ENCODE assay signal across 36 cellular contexts in genomic region chr1:27684176-27684575, GRCh38. TPM values are rescaled to one million over a fixed set of nuclear protein-coding genes. Genes with fewer than 3 reads are reported as not detected.
"Had no signal": no experiment of that assay in that cellular context is flagged by ENCODE, and none has a peak within 500 bp of the region (broad histone marks: within the 10 kb centered on the region; RNA-seq: fewer than 3 reads in every experiment).

No MANE protein-coding gene starts in this region.

- H3K4me1 ChIP-seq: ascending aorta had no signal

- ATAC-seq: activated CD8-positive, alpha-beta memory T cell treated with anti-CD3 and anti-CD28 coated beads, Interleukin-2, amount 10 ng/mL, durations not matched to agents 7 days and 5 days; activated CD8-positive, alpha-beta T cell treated with anti-CD3 and anti-CD28 coated beads, Interleukin-2, amount 10 ng/mL, durations not matched to agents 7 days and 5 days; activated naive CD8-positive, alpha-beta T cell treated with anti-CD3 and anti-CD28 coated beads, Interleukin-2, amount 50 U/mL, for 24 hours had no signal

- H3K4me3 Mint-ChIP-seq: activated B cell treated with CpG ODN at 0.5 μM for 24 hours; activated CD4-positive, alpha-beta memory T cell treated with anti-CD3 and anti-CD28 coated beads for 36 hours; activated CD4-positive, alpha-beta T cell treated with anti-CD3 and anti-CD28 coated beads, Interleukin-2, amount 10 ng/mL, durations not matched to agents 24 days and 14 days; activated CD8-positive, alpha-beta memory T cell treated with anti-CD3 and anti-CD28 coated beads, Interleukin-2, amount 10 ng/mL, durations not matched to agents 7 days and 5 days; activated CD8-positive, alpha-beta T cell treated with anti-CD3 and anti-CD28 coated beads, Interleukin-2, amount 10 ng/mL, durations not matched to agents 7 days and 5 days; activated naive CD4-positive, alpha-beta T cell treated with anti-CD3 and anti-CD28 coated beads, Interleukin-2, amount 10 ng/mL, durations not matched to agents 7 days and 5 days; activated naive CD4-positive, alpha-beta T cell treated with anti-CD3 and anti-CD28 coated beads, Interleukin-2, amount 50 U/mL, for 24 hours; activated naive CD8-positive, alpha-beta T cell; activated naive CD8-positive, alpha-beta T cell treated with anti-CD3 and anti-CD28 coated beads, Interleukin-2, amount 10 ng/mL, durations not matched to agents 7 days and 5 days; activated naive CD8-positive, alpha-beta T cell treated with anti-CD3 and anti-CD28 coated beads, Interleukin-2, amount 50 U/mL, for 24 hours; activated T-cell treated with anti-CD3 and anti-CD28 coated beads, Interleukin-2, amount 50 U/mL, for 24 hours; brain; central memory CD8-positive, alpha-beta T cell; T-helper 1 cell treated with Interleukin-12 subunit alpha and Interleukin-12 subunit beta and Interleukin-4 antibody, amounts not matched to agents 30 μg/mL and 1 μg/mL, for 36 hours; T-helper 2 cell treated with Interferon-gamma antibody and Interleukin-4, amounts not matched to agents 5 μg/mL and 100 μg/mL, for 36 hours had no signal

- H3K36me3 Mint-ChIP-seq: brain had no signal

- H3K4me1 Mint-ChIP-seq: activated B cell treated with CpG ODN at 0.5 μM for 24 hours; activated naive CD4-positive, alpha-beta T cell treated with anti-CD3 and anti-CD28 coated beads, Interleukin-2, amount 10 ng/mL, durations not matched to agents 7 days and 5 days; activated naive CD4-positive, alpha-beta T cell treated with anti-CD3 and anti-CD28 coated beads, Interleukin-2, amount 50 U/mL, for 24 hours; central memory CD8-positive, alpha-beta T cell had no signal

- H3K27ac Mint-ChIP-seq: activated B cell treated with CpG ODN at 0.5 μM for 24 hours; activated CD4-positive, alpha-beta memory T cell treated with anti-CD3 and anti-CD28 coated beads for 36 hours; activated CD4-positive, alpha-beta T cell treated with anti-CD3 and anti-CD28 coated beads, Interleukin-2, amount 10 ng/mL, durations not matched to agents 24 days and 14 days; activated CD8-positive, alpha-beta memory T cell treated with anti-CD3 and anti-CD28 coated beads, Interleukin-2, amount 10 ng/mL, durations not matched to agents 7 days and 5 days; activated CD8-positive, alpha-beta T cell treated with anti-CD3 and anti-CD28 coated beads, Interleukin-2, amount 10 ng/mL, durations not matched to agents 7 days and 5 days; activated naive CD4-positive, alpha-beta T cell treated with anti-CD3 and anti-CD28 coated beads, Interleukin-2, amount 10 ng/mL, durations not matched to agents 7 days and 5 days; activated naive CD4-positive, alpha-beta T cell treated with anti-CD3 and anti-CD28 coated beads, Interleukin-2, amount 50 U/mL, for 24 hours; activated naive CD8-positive, alpha-beta T cell; activated naive CD8-positive, alpha-beta T cell treated with anti-CD3 and anti-CD28 coated beads, Interleukin-2, amount 10 ng/mL, durations not matched to agents 7 days and 5 days; activated naive CD8-positive, alpha-beta T cell treated with anti-CD3 and anti-CD28 coated beads, Interleukin-2, amount 50 U/mL, for 24 hours; activated T-cell treated with anti-CD3 and anti-CD28 coated beads, Interleukin-2, amount 50 U/mL, for 24 hours; activated T-helper 2 cell treated with anti-CD3 and anti-CD28 coated beads, Interferon-gamma antibody, Interleukin-2, Interleukin-4, amounts not matched to agents 10 μg/mL and 5 μg/mL and 100 μg/mL, durations not matched to agents 14 hours and 24 hours and 36 hours; brain; T-helper 1 cell treated with Interleukin-12 subunit alpha and Interleukin-12 subunit beta and Interleukin-4 antibody, amounts not matched to agents 30 μg/mL and 1 μg/mL, for 36 hours; T-helper 2 cell treated with Interferon-gamma antibody and Interleukin-4, amounts not matched to agents 5 μg/mL and 100 μg/mL, for 36 hours had no signal

- H3K36me3 ChIP-seq: ascending aorta, cardiac muscle cell had no signal

- H3K27me3 ChIP-seq: ascending aorta, cardiac muscle cell had no signal

- H3K27me3 Mint-ChIP-seq: activated CD4-positive, alpha-beta memory T cell treated with anti-CD3 and anti-CD28 coated beads for 36 hours; activated naive CD4-positive, alpha-beta T cell treated with anti-CD3 and anti-CD28 coated beads, Interleukin-2, amount 50 U/mL, for 24 hours; activated naive CD8-positive, alpha-beta T cell; activated T-cell treated with anti-CD3 and anti-CD28 coated beads, Interleukin-2, amount 50 U/mL, for 24 hours had no signal

- DNase-seq: activated B cell treated with CpG ODN at 0.5 μM for 24 hours; activated CD4-positive, alpha-beta memory T cell treated with anti-CD3 and anti-CD28 coated beads for 36 hours; activated CD4-positive, alpha-beta T cell treated with anti-CD3 and anti-CD28 coated beads for 4 hours; activated CD4-positive, alpha-beta T cell treated with anti-CD3 and anti-CD28 coated beads, Interleukin-2, amount 10 ng/mL, durations not matched to agents 24 days and 14 days; activated CD4-positive, alpha-beta T cell treated with anti-CD3 and anti-CD28 coated beads, Interleukin-2, amount 50 U/mL, for 1 hour; activated CD4-positive, alpha-beta T cell treated with anti-CD3 and anti-CD28 coated beads, Interleukin-2, amount 50 U/mL, for 4 hours; activated CD4-positive, CD25-positive, alpha-beta regulatory T cell treated with anti-CD3 and anti-CD28 coated beads, Interleukin-2, amount 50 U/mL, for 72 hours; activated CD8-positive, alpha-beta memory T cell treated with anti-CD3 and anti-CD28 coated beads for 24 hours; activated CD8-positive, alpha-beta memory T cell treated with anti-CD3 and anti-CD28 coated beads, Interleukin-2, amount 10 ng/mL, durations not matched to agents 7 days and 5 days; activated CD8-positive, alpha-beta memory T cell treated with anti-CD3 and anti-CD28 coated beads, Interleukin-2, amount 50 U/mL, for 48 hours; activated CD8-positive, alpha-beta T cell treated with anti-CD3 and anti-CD28 coated beads, Interleukin-2, amount 10 ng/mL, durations not matched to agents 7 days and 5 days; activated effector memory CD4-positive, alpha-beta T cell treated with Interleukin-2 at 50 U/mL for 16 hours; activated gamma-delta T cell; activated naive CD4-positive, alpha-beta T cell treated with anti-CD3 and anti-CD28 coated beads, Interleukin-2, amount 10 ng/mL, durations not matched to agents 7 days and 5 days; activated naive CD4-positive, alpha-beta T cell treated with Interleukin-2 at 50 U/mL for 16 hours; activated naive CD8-positive, alpha-beta T cell treated with anti-CD3 and anti-CD28 coated beads, Interleukin-2, amount 10 ng/mL, durations not matched to agents 7 days and 5 days; activated naive CD8-positive, alpha-beta T cell treated with anti-CD3 and anti-CD28 coated beads, Interleukin-2, amount 50 U/mL, for 24 hours; activated T-cell treated with anti-CD3 and anti-CD28 coated beads, Interleukin-2, amount 50 U/mL, for 24 hours; activated T-cell treated with anti-CD3 and anti-CD28 coated beads, Interleukin-2, amount 50 U/mL, for 48 hours; amygdala; anterior cingulate cortex; caudate nucleus; cerebellar nuclear complex; T-helper 1 cell; T-helper 2 cell; T-helper 9 cell had no signal

- H3K4me3 ChIP-seq: ascending aorta, cardiac muscle cell had no signal

- H3K27ac ChIP-seq: ascending aorta, cardiac muscle cell, VCaP had no signal

RNA-seq across cellular contexts. Expression of gene FGR, which starts 49.2 kb away (rescaled TPM):
- total RNA-seq: cardiac muscle cell had no signal
